ENCODE assay signal across 27 cellular contexts in genomic region chr4:7138223-7139166, GRCh38. TPM values are rescaled to one million over a fixed set of nuclear protein-coding genes. Genes with fewer than 3 reads are reported as not detected.
"Had no signal": no experiment of that assay in that cellular context is flagged by ENCODE, and none has a peak within 500 bp of the region (broad histone marks: within the 10 kb centered on the region; RNA-seq: fewer than 3 reads in every experiment).

No MANE protein-coding gene starts in this region.

- H3K9ac ChIP-seq: parathyroid adenoma had no signal

- ATAC-seq: left colon; left lung; lower lobe of right lung; naive thymus-derived CD8-positive, alpha-beta T cell; psoas muscle; sciatic nerve had no signal

- H3K27me3 ChIP-seq: suprapubic skin, tibial artery, uterus had no signal

- H3K4me1 Mint-ChIP-seq: immature natural killer cell had no signal

- H3K36me3 Mint-ChIP-seq: immature natural killer cell; naive thymus-derived CD8-positive, alpha-beta T cell; type B pancreatic cell had no signal

- H3K36me3 ChIP-seq: left lung, lower lobe of right lung, suprapubic skin, thoracic aorta, tibial artery, uterus had no signal

- H3K27ac Mint-ChIP-seq: immature natural killer cell; nephron; stimulated activated naive CD8-positive, alpha-beta T cell treated with anti-CD3 and anti-CD28 coated beads, Interleukin-15, Interleukin-2, amounts not matched to agents 100 ng/mL and 50 ng/mL, for 24 hours; type B pancreatic cell had no signal

- DNase-seq: hypothalamus; immature natural killer cell; kidney; left colon; left lung; lower lobe of right lung; mammary epithelial cell; mesenchymal stem cell; naive thymus-derived CD8-positive, alpha-beta T cell; nucleus accumbens; psoas muscle; stimulated activated CD4-positive, alpha-beta T cell treated with anti-CD3 and anti-CD28 coated beads, Interleukin-12 subunit alpha, Interleukin-12 subunit beta, amount 100 ng/mL, for 4 hours; stimulated activated CD4-positive, alpha-beta T cell treated with anti-CD3 and anti-CD28 coated beads, Interleukin-15, amount 100 ng/mL, for 24 hours; stimulated activated CD4-positive, alpha-beta T cell treated with anti-CD3 and anti-CD28 coated beads, Interleukin-2, amount 100 ng/mL, for 24 hours; stimulated activated CD4-positive, alpha-beta T cell treated with anti-CD3 and anti-CD28 coated beads, Interleukin-4, amount 100 ng/mL, for 1 hour; stimulated activated naive CD4-positive, alpha-beta T cell; tibial artery; uterus had no signal

- H3K9me3 Mint-ChIP-seq: immature natural killer cell; naive thymus-derived CD8-positive, alpha-beta T cell; nephron; type B pancreatic cell had no signal

- H2AFZ ChIP-seq: parathyroid adenoma had no signal

- FAIRE-seq: islet of Langerhans, kidney had no signal

- H3K4me3 Mint-ChIP-seq: immature natural killer cell; naive thymus-derived CD8-positive, alpha-beta T cell; nephron; stimulated activated naive CD8-positive, alpha-beta T cell treated with anti-CD3 and anti-CD28 coated beads, Interleukin-15, Interleukin-2, amounts not matched to agents 100 ng/mL and 50 ng/mL, for 24 hours; type B pancreatic cell had no signal

- H3K27ac ChIP-seq: left lung, lower lobe of right lung, parathyroid adenoma, psoas muscle, skin epidermis, suprapubic skin, thoracic aorta, tibial artery, uterus had no signal

- H3K79me2 ChIP-seq: parathyroid adenoma had no signal

- H3K27me3 Mint-ChIP-seq: stimulated activated naive CD8-positive, alpha-beta T cell treated with anti-CD3 and anti-CD28 coated beads, Interleukin-15, Interleukin-2, amounts not matched to agents 100 ng/mL and 50 ng/mL, for 24 hours; type B pancreatic cell had no signal

- H3K9me3 ChIP-seq: left lung, lower lobe of right lung, psoas muscle, suprapubic skin, thoracic aorta, tibial artery, uterus had no signal

- H3K4me1 ChIP-seq: parathyroid adenoma, psoas muscle had no signal

- H3K4me3 ChIP-seq: left lung, lower lobe of right lung, psoas muscle, skin epidermis, suprapubic skin, thoracic aorta, tibial artery, uterus had no signal

RNA-seq across cellular contexts. Expression of gene SORCS2, which starts 53.8 kb away (rescaled TPM):
- total RNA-seq: naive thymus-derived CD8-positive, alpha-beta T cell had no signal
- polyA plus RNA-seq: naive thymus-derived CD8-positive, alpha-beta T cell had no signal
